Comparison of ENCODE assay signal across 1 cellular context in genomic region chr2:164693390-164693789, GRCh38.
TF ChIP-seq lines count a peak whose summit lies in the region.

No MANE protein-coding gene starts in this region.

TF ChIP-seq in HepG2, 621 proteins besides CTCF, POLR2A, EP300 and RAD21 (continued from another document and continues in another):
- TF ChIP-seq ZNF512 (CRISPR knock-in tag; IDR thresholded peaks at IDR 0.05), result no peak
- no peak for TF ChIP-seq ZNF75D (CRISPR knock-in tag; IDR thresholded peaks at IDR 0.05; ENCODE audit: borderline replicate concordance)
- TF ChIP-seq ZNF382 (CRISPR knock-in tag; IDR thresholded peaks at IDR 0.05; ENCODE audit: borderline replicate concordance), result no peak
- TF ChIP-seq ZKSCAN5 (CRISPR knock-in tag; IDR thresholded peaks at IDR 0.05), result no peak
- no peak for TF ChIP-seq ZNF670 (CRISPR knock-in tag; IDR thresholded peaks at IDR 0.05; ENCODE audit: borderline replicate concordance)
- TF ChIP-seq ZNF235 (CRISPR knock-in tag; IDR thresholded peaks at IDR 0.05; ENCODE audit: borderline replicate concordance), result no peak
- no peak for TF ChIP-seq ZNF749 (CRISPR knock-in tag; IDR thresholded peaks at IDR 0.05; ENCODE audit: borderline replicate concordance)
- 0 out of 2 replicates have a peak, but pooled peaks have one; percentile 34 for TF ChIP-seq YEATS4 (CRISPR knock-in tag; IDR thresholded peaks at IDR 0.05; ENCODE audit: borderline replicate concordance)
- peak; percentile 87 for TF ChIP-seq HOXA5 (CRISPR knock-in tag; IDR thresholded peaks at IDR 0.05)
- TF ChIP-seq, protein P1, sequence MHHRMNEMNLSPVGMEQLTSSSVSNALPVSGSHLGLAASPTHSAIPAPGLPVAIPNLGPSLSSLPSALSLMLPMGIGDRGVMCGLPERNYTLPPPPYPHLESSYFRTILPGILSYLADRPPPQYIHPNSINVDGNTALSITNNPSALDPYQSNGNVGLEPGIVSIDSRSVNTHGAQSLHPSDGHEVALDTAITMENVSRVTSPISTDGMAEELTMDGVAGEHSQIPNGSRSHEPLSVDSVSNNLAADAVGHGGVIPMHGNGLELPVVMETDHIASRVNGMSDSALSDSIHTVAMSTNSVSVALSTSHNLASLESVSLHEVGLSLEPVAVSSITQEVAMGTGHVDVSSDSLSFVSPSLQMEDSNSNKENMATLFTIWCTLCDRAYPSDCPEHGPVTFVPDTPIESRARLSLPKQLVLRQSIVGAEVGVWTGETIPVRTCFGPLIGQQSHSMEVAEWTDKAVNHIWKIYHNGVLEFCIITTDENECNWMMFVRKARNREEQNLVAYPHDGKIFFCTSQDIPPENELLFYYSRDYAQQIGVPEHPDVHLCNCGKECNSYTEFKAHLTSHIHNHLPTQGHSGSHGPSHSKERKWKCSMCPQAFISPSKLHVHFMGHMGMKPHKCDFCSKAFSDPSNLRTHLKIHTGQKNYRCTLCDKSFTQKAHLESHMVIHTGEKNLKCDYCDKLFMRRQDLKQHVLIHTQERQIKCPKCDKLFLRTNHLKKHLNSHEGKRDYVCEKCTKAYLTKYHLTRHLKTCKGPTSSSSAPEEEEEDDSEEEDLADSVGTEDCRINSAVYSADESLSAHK (CRISPR knock-in tag; IDR thresholded peaks at IDR 0.05; ENCODE audit: borderline replicate concordance), result no peak
- TF ChIP-seq ARNT2 (CRISPR knock-in tag; IDR thresholded peaks at IDR 0.05; ENCODE audit: low read depth), result no peak
- TF ChIP-seq KIAA2018 (CRISPR knock-in tag; IDR thresholded peaks at IDR 0.05; ENCODE audit: borderline replicate concordance), result no peak
- no peak for TF ChIP-seq ZNF652 (CRISPR knock-in tag; IDR thresholded peaks at IDR 0.05; ENCODE audit: borderline replicate concordance, low read depth)
- no peak for TF ChIP-seq CCAR2 (optimal IDR thresholded peaks at IDR 0.05; ENCODE audit: low read depth, low read length)
- no peak for TF ChIP-seq ZEB1 (IDR thresholded peaks at IDR 0.05; ENCODE audit: insufficient replicate concordance, low read depth)
- no peak for TF ChIP-seq ZNF24 (IDR thresholded peaks at IDR 0.05)
- TF ChIP-seq ZNF33B (CRISPR knock-in tag; IDR thresholded peaks at IDR 0.05), result no peak
- no peak for TF ChIP-seq ARNT (IDR thresholded peaks at IDR 0.05)
- no peak for TF ChIP-seq HDAC1 (CRISPR knock-in tag; IDR thresholded peaks at IDR 0.05)
- TF ChIP-seq TEAD3 (CRISPR knock-in tag; optimal IDR thresholded peaks at IDR 0.05; ENCODE audit: borderline replicate concordance), result no peak
- TF ChIP-seq IKZF4 (CRISPR knock-in tag; IDR thresholded peaks at IDR 0.05; ENCODE audit: borderline replicate concordance, low read depth, not compliant biosample characterization), result no peak
- peak; percentile 58; the same call in 1 of the 2 replicates for TF ChIP-seq MLX (CRISPR knock-in tag; IDR thresholded peaks at IDR 0.05)
- TF ChIP-seq SNAPC5 (CRISPR knock-in tag; IDR thresholded peaks at IDR 0.05; ENCODE audit: borderline replicate concordance), result no peak
- peak in 1 of 2 experiments; percentile 53; a peak in 1 of 4 replicates for TF ChIP-seq HMGXB4 (CRISPR knock-in tag; IDR thresholded peaks at IDR 0.05; ENCODE audit: borderline replicate concordance in 1 of 2, low read depth in 1 of 2)
- no peak for TF ChIP-seq ZNF549 (CRISPR knock-in tag; IDR thresholded peaks at IDR 0.05)
- no peak for TF ChIP-seq ZNF775 (CRISPR knock-in tag; IDR thresholded peaks at IDR 0.05; ENCODE audit: borderline replicate concordance)
- no peak for TF ChIP-seq ZNF296 (CRISPR knock-in tag; conservative IDR thresholded peaks at IDR 0.05)
- TF ChIP-seq, protein P2, sequence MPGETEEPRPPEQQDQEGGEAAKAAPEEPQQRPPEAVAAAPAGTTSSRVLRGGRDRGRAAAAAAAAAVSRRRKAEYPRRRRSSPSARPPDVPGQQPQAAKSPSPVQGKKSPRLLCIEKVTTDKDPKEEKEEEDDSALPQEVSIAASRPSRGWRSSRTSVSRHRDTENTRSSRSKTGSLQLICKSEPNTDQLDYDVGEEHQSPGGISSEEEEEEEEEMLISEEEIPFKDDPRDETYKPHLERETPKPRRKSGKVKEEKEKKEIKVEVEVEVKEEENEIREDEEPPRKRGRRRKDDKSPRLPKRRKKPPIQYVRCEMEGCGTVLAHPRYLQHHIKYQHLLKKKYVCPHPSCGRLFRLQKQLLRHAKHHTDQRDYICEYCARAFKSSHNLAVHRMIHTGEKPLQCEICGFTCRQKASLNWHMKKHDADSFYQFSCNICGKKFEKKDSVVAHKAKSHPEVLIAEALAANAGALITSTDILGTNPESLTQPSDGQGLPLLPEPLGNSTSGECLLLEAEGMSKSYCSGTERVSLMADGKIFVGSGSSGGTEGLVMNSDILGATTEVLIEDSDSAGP (CRISPR knock-in tag; IDR thresholded peaks at IDR 0.05; ENCODE audit: borderline replicate concordance), result no peak
- TF ChIP-seq SNRNP70 (IDR thresholded peaks at IDR 0.05; ENCODE audit: low read depth, low read length), result no peak
- TF ChIP-seq NR2F1 (CRISPR knock-in tag; IDR thresholded peaks at IDR 0.05), result peak in 1 of 2 experiments; percentile 86; a peak in 2 of 4 replicates
- TF ChIP-seq IKZF1 (IDR thresholded peaks at IDR 0.05), result no peak
- no peak for TF ChIP-seq ZNF839 (CRISPR knock-in tag; IDR thresholded peaks at IDR 0.05; ENCODE audit: borderline replicate concordance)
- TF ChIP-seq NCOR1 (IDR thresholded peaks at IDR 0.05; ENCODE audit: borderline replicate concordance, low read length), result 0 out of 2 replicates have a peak, but pooled peaks have one; percentile 12
- peak in 1 of 2 experiments; percentile 57; a peak in 2 of 4 replicates for TF ChIP-seq ATF4 (CRISPR knock-in tag; IDR thresholded peaks at IDR 0.05)
- TF ChIP-seq SOX13 (IDR thresholded peaks at IDR 0.05), result no peak
- peak in 1 of 2 experiments; percentile 88; a peak in 2 of 4 replicates for TF ChIP-seq SOX13 (CRISPR knock-in tag; conservative IDR thresholded peaks at IDR 0.05 in 1 of 2, IDR thresholded peaks at IDR 0.05 in 1 of 2)
